ENCODE assay signal across 19 cellular contexts in genomic region chr11:8788616-8789015, GRCh38.
DNase-seq lines count a peak whose midpoint lies in the region; TF ChIP-seq lines count a peak whose summit lies in the region.
"Had no signal": no experiment of that assay in that cellular context is flagged by ENCODE, and none has a peak within 500 bp of the region (broad histone marks: within the 10 kb centered on the region; RNA-seq: fewer than 3 reads in every experiment).

No MANE protein-coding gene starts in this region.

- no peak overlapping the region for H3K9ac ChIP-seq in stomach smooth muscle (ENCODE audit: low read length in 2 of 2)
- H3K9ac ChIP-seq: KMS-11, SK-N-SH had no signal

- H3K9me3 ChIP-seq in stomach smooth muscle (ENCODE audit: control insufficient read depth in 2 of 2, low read length in 2 of 2): no peaks in the 10 kb centered on the region
- H3K9me3 ChIP-seq in osteoblast (ENCODE audit: low read depth, low read length): no peaks in the 10 kb centered on the region
- H3K9me3 ChIP-seq: SK-N-SH had no signal

- no peak overlapping the region for H3K4me2 ChIP-seq in osteoblast (ENCODE audit: insufficient read depth, low read length)
- H3K4me2 ChIP-seq: KMS-11, SK-N-SH had no signal

- H3K79me2 ChIP-seq in osteoblast (ENCODE audit: insufficient read depth, low read length): peaks cover 6% of the 10 kb centered on the region

- POLR2A ChIA-PET in RWPE1 (lab: Yijun Ruan, JAX; ENCODE audit: low non-redundant PET): no interaction called here

- CTCF ChIA-PET in RWPE1 (lab: Yijun Ruan, JAX): interaction anchor here (0.6 to 0.8 kb wide), 2 partner anchors 11 to 126 kb away, joined by 3 read pairs; no protein-coding TSS in a partner anchor

- no peak for TF ChIP-seq CTCF in RWPE1 (conservative IDR thresholded peaks at IDR 0.05; ENCODE audit: low read depth)
- TF ChIP-seq CTCF in osteoblast (IDR thresholded peaks at IDR 0.05; ENCODE audit: extremely low read depth, low read depth, low read length): no peak

- peak overlapping the region; percentile 49; the same call in 1 of the 2 replicates for H3K27ac ChIP-seq in RWPE1
- H3K27ac ChIP-seq in stomach smooth muscle (ENCODE audit: low read length): peak overlapping the region; percentile 7
- no peak overlapping the region for H3K27ac ChIP-seq in osteoblast (ENCODE audit: low read depth, low read length)
- H3K27ac ChIP-seq in substantia nigra (ENCODE audit: low read depth, low read length, poor library complexity, severe bottlenecking): no peak overlapping the region
- H3K27ac ChIP-seq: C4-2B, KMS-11 had no signal

- H3K27me3 ChIP-seq in stomach smooth muscle (ENCODE audit: control insufficient read depth in 1 of 2, insufficient read depth in 2 of 2, low read length in 2 of 2) (no peaks in the 10 kb centered on the region), osteoblast (ENCODE audit: insufficient read depth, low read length) (no peaks in the 10 kb centered on the region)

- H3K36me3 ChIP-seq in stomach smooth muscle (ENCODE audit: control insufficient read depth in 2 of 2, insufficient read depth in 2 of 2, low read length in 2 of 2) (no peaks in the 10 kb centered on the region), osteoblast (ENCODE audit: insufficient read depth, low read length) (no peaks in the 10 kb centered on the region)

- no peak overlapping the region for H3K4me3 ChIP-seq in stomach smooth muscle (ENCODE audit: low read length in 2 of 2)
- H3K4me3 ChIP-seq in osteoblast (ENCODE audit: insufficient read depth, low read length): no peak overlapping the region

- peaks cover 37% of the 10 kb centered on the region for H3K4me1 ChIP-seq in stomach smooth muscle (ENCODE audit: control insufficient read depth, insufficient read depth, low read length)
- no peaks in the 10 kb centered on the region for H3K4me1 ChIP-seq in osteoblast (ENCODE audit: insufficient read depth, low read length)

- H4K20me1 ChIP-seq in osteoblast (ENCODE audit: insufficient read depth, low read length): peaks cover 44% of the 10 kb centered on the region

- DNase-seq in M059J (ENCODE audit: low read depth): peak; percentile 74
- DNase-seq in RWPE1 (ENCODE audit: low spot score): no peak
- DNase-seq in islet precursor cell: peak; percentile 43
- no peak for DNase-seq in effector CD4-positive, alpha-beta T cell
- DNase-seq in osteoblast (ENCODE audit: insufficient read length, low spot score, missing footprints): no peak
- no peak for DNase-seq in substantia nigra (lab: John Stamatoyannopoulos, UW)
- DNase-seq: ACHN, DMS79, NCI-H1092, NCI-H146, NCI-H2029 treated with DMSO at 0.1 percent for 48 hours, NCI-H2171, NCI-H446, NCI-H526 treated with DMSO at 0.1 percent for 48 hours, SHP77 treated with DMSO at 0.1 percent for 48 hours, SK-N-SH had no signal

- no peak overlapping the region for H2AFZ ChIP-seq in osteoblast (ENCODE audit: low read length)

Comparison
In these comparisons a context has a peak if more than half of its experiments do, and no peak if none do; other contexts are left out.
1. DNase-seq: peak in M059J (single experiment) and islet precursor cell (single experiment); none in RWPE1 (single experiment), effector CD4-positive, alpha-beta T cell (single experiment), osteoblast (single experiment) and substantia nigra (0 of 49).
2. H3K27ac ChIP-seq: peak in RWPE1 (single experiment) and stomach smooth muscle (single experiment); none in osteoblast (single experiment) and substantia nigra (single experiment).